8 cellular contexts compared by ENCODE assay signal in genomic region chr20:19974621-19975435, GRCh38. TPM values are rescaled to one million over a fixed set of nuclear protein-coding genes. Genes with fewer than 3 reads are reported as not detected.
A peak's percentile ranks its signal among the peaks of the same experiment; 100 is the strongest.
DNase-seq lines count a peak whose midpoint lies in the region; ATAC-seq, FAIRE-seq and TF ChIP-seq lines count a peak whose summit lies in the region.

No MANE protein-coding gene starts in this region.

- H3K4me1 ChIP-seq in keratinocyte (ENCODE audit: control insufficient read depth, extremely low read depth, insufficient read depth, low read length) (peaks cover 38% of the 10 kb centered on the region), Karpas-422 (ENCODE audit: low read length) (no peaks in the 10 kb centered on the region)

- no peak for ATAC-seq in GM18870 (IDR thresholded peaks at IDR 0.05; ENCODE audit: unreplicated experiment)

- H2AFZ ChIP-seq in keratinocyte (ENCODE audit: control insufficient read depth, low read length) (peak overlapping the region; percentile 14), Karpas-422 (ENCODE audit: low read length) (no peak overlapping the region)

- no peak for FAIRE-seq in keratinocyte (lab: Jason Lieb, UNC)

- H3K36me3 ChIP-seq in brain microvascular endothelial cell (replicated peaks) = peaks cover 3% of the 10 kb centered on the region
- peaks cover 1 to 18% of the 10 kb centered on the region in 2 experiments for H3K36me3 ChIP-seq in keratinocyte (ENCODE audit: control insufficient read depth in 2 of 2, extremely low read depth in 1 of 2, insufficient read depth in 2 of 2, low read length in 2 of 2)
- H3K36me3 ChIP-seq in Karpas-422 (ENCODE audit: insufficient read depth, low read length) = no peaks in the 10 kb centered on the region

- H3K27ac ChIP-seq in brain microvascular endothelial cell (peak overlapping the region; percentile 88), keratinocyte (ENCODE audit: control insufficient read depth, insufficient read depth, low read length) (peak overlapping the region; percentile 96), skin epidermis (peak overlapping the region; percentile 49 to 92 (median 88)), Karpas-422 (ENCODE audit: low read length) (no peak overlapping the region)

- H3K9ac ChIP-seq in keratinocyte (ENCODE audit: control insufficient read depth, extremely low read depth, insufficient read depth, low read length) (peak overlapping the region; percentile 95), Karpas-422 (ENCODE audit: low read length) (no peak overlapping the region)

- H3K9me3 ChIP-seq in keratinocyte (ENCODE audit: control insufficient read depth, low read depth, low read length) = no peaks in the 10 kb centered on the region
- no peaks in the 10 kb centered on the region for H3K9me3 ChIP-seq in Karpas-422 (ENCODE audit: low read length)

- in situ Hi-C loops in brain microvascular endothelial cell (cut with HindIII; ENCODE audit: low pct_ligation_motif_present, low sequenced_read_pairs) = loop anchor here (25.0 kb wide), 1 partner anchor 288 kb away; no protein-coding TSS in a partner anchor

- no peaks in the 10 kb centered on the region for H3K9me2 ChIP-seq in Karpas-422 (replicated peaks; ENCODE audit: insufficient read depth, low read length)

- H3K27me3 ChIP-seq in brain microvascular endothelial cell (replicated peaks) (no peaks in the 10 kb centered on the region), keratinocyte (ENCODE audit: control insufficient read depth, extremely low read depth, insufficient read depth, low read length) (no peaks in the 10 kb centered on the region), Karpas-422 (ENCODE audit: low read length) (no peaks in the 10 kb centered on the region)

- TF ChIP-seq CTCF in brain microvascular endothelial cell (IDR thresholded peaks at IDR 0.05; ENCODE audit: low read depth, low read length, missing control alignments) (no peak), keratinocyte (optimal IDR thresholded peaks at IDR 0.05 in 1 of 3, IDR thresholded peaks at IDR 0.05 in 1 of 3, conservative IDR thresholded peaks at IDR 0.05 in 1 of 3; ENCODE audit: extremely low read depth in 1 of 3, insufficient read depth in 2 of 3, low read length in 3 of 3) (no peak)

- no peaks in the 10 kb centered on the region for H4K20me1 ChIP-seq in keratinocyte (ENCODE audit: control insufficient read depth, extremely low read depth, insufficient read depth, low read length)
- no peaks in the 10 kb centered on the region for H4K20me1 ChIP-seq in Karpas-422 (ENCODE audit: insufficient read depth, low read depth, low read length)

- DNase-seq in Ammon's horn (ENCODE audit: low spot score) (peak; percentile 94), NCI-H146 (lab: John Stamatoyannopoulos, UW) (peak; percentile 78), brain microvascular endothelial cell (peak; percentile 90), keratinocyte (ENCODE audit: low read depth, low spot score) (no peak), Karpas-422 (no peak), NCI-H1436 treated with DMSO at 0.1 percent for 48 hours (lab: John Stamatoyannopoulos, UW) (no peak)

- H3K4me3 ChIP-seq in brain microvascular endothelial cell (ENCODE audit: low read depth, low read length) (peak overlapping the region; percentile 89), keratinocyte (ENCODE audit: control insufficient read depth in 2 of 3, extremely low read depth in 1 of 3, insufficient read depth in 2 of 3, low read depth in 1 of 3, low read length in 3 of 3) (peak overlapping the region; percentile 82 to 94 (median 89)), skin epidermis (peak overlapping the region; percentile 45 to 58 (median 47)), Karpas-422 (ENCODE audit: low read length) (no peak overlapping the region)

- H3K9me1 ChIP-seq in keratinocyte (ENCODE audit: control insufficient read depth, extremely low read depth, insufficient read depth, low read length) = no peaks in the 10 kb centered on the region

- peaks cover 45% of the 10 kb centered on the region for H3K79me2 ChIP-seq in keratinocyte (ENCODE audit: control insufficient read depth, insufficient read depth, low read length)
- no peaks in the 10 kb centered on the region for H3K79me2 ChIP-seq in Karpas-422 (ENCODE audit: low read length)

- H3K4me2 ChIP-seq in keratinocyte (ENCODE audit: control insufficient read depth, extremely low read depth, insufficient read depth, low read depth, low read length) (peak overlapping the region; percentile 93), Karpas-422 (ENCODE audit: low read depth, low read length, poor library complexity, severe bottlenecking) (no peak overlapping the region)

- dilution Hi-C loops in keratinocyte (cut with MboI; ENCODE audit: extremely low pct_ligation_motif_present, low sequenced_read_pairs) = no loop called here

RNA-seq across cellular contexts. Expression of gene NAA20, which starts 42.3 kb away (rescaled TPM):
- polyA plus RNA-seq in keratinocyte = 114 to 204 TPM (median 126 TPM) in 3 replicates
- polyA plus RNA-seq in keratinocyte (2011; ENCODE audit: low read depth) = 56.6 TPM
- 99.3 and 174 TPM in 2 replicates for polyA plus RNA-seq in keratinocyte (2011; cell fraction: cytosol; rRNA removed)
- 69.8 and 104 TPM in 2 replicates for polyA plus RNA-seq in keratinocyte (2011; cell fraction: nucleus; rRNA removed)
- polyA plus RNA-seq in keratinocyte (2012; ENCODE audit: low replicate concordance) = 114 and 120 TPM in 2 replicates
- polyA minus RNA-seq in keratinocyte = 17.5 to 64.3 TPM (median 32.5 TPM) in 3 replicates
- polyA minus RNA-seq in keratinocyte (2011; cell fraction: cytosol; rRNA and poly(A)+ RNA removed) = 47.4 TPM
- 24.8 and 28.8 TPM in 2 replicates for polyA minus RNA-seq in keratinocyte (2011; cell fraction: nucleus; rRNA and poly(A)+ RNA removed)
- 32.8 and 39.0 TPM in 2 replicates for total RNA-seq in Karpas-422 (2014; rRNA removed; shearing (Covaris generic); ENCODE audit: low replicate concordance)

Comparison
In these comparisons a context has a peak if more than half of its experiments do, and no peak if none do; other contexts are left out.
1. DNase-seq: peak in Ammon's horn (single experiment), NCI-H146 (single experiment) and brain microvascular endothelial cell (single experiment); none in keratinocyte (single experiment), Karpas-422 (single experiment) and NCI-H1436 treated with DMSO at 0.1 percent for 48 hours (single experiment).